In the genomic region with DNA sequence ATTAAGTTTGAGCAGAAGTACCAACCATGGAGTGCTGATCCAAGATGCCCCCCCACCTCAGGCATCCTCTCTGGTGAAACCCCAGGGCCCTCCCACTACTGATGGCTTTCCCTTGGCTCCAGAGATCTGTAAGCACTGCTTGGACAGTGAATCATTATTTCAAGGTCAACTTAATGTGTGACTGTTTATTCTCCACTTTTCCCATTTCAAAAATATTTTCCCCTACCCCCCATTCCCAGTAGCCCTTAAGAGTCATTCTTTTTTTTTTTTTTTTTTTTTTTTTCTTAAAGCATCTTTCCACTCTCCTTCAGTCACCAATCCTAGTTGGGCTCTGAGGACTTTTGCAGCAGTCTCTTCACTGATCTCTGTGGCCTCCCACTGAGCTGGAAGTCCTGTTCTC, we compare ENCODE assay signal across 1 cellular context.
TF ChIP-seq lines count a peak whose summit lies in the region.

No MANE protein-coding gene starts in this region.

TF ChIP-seq in GM23338, 12 proteins besides CTCF, POLR2A, EP300 and RAD21 (continued from another document):
- TF ChIP-seq, protein P1, sequence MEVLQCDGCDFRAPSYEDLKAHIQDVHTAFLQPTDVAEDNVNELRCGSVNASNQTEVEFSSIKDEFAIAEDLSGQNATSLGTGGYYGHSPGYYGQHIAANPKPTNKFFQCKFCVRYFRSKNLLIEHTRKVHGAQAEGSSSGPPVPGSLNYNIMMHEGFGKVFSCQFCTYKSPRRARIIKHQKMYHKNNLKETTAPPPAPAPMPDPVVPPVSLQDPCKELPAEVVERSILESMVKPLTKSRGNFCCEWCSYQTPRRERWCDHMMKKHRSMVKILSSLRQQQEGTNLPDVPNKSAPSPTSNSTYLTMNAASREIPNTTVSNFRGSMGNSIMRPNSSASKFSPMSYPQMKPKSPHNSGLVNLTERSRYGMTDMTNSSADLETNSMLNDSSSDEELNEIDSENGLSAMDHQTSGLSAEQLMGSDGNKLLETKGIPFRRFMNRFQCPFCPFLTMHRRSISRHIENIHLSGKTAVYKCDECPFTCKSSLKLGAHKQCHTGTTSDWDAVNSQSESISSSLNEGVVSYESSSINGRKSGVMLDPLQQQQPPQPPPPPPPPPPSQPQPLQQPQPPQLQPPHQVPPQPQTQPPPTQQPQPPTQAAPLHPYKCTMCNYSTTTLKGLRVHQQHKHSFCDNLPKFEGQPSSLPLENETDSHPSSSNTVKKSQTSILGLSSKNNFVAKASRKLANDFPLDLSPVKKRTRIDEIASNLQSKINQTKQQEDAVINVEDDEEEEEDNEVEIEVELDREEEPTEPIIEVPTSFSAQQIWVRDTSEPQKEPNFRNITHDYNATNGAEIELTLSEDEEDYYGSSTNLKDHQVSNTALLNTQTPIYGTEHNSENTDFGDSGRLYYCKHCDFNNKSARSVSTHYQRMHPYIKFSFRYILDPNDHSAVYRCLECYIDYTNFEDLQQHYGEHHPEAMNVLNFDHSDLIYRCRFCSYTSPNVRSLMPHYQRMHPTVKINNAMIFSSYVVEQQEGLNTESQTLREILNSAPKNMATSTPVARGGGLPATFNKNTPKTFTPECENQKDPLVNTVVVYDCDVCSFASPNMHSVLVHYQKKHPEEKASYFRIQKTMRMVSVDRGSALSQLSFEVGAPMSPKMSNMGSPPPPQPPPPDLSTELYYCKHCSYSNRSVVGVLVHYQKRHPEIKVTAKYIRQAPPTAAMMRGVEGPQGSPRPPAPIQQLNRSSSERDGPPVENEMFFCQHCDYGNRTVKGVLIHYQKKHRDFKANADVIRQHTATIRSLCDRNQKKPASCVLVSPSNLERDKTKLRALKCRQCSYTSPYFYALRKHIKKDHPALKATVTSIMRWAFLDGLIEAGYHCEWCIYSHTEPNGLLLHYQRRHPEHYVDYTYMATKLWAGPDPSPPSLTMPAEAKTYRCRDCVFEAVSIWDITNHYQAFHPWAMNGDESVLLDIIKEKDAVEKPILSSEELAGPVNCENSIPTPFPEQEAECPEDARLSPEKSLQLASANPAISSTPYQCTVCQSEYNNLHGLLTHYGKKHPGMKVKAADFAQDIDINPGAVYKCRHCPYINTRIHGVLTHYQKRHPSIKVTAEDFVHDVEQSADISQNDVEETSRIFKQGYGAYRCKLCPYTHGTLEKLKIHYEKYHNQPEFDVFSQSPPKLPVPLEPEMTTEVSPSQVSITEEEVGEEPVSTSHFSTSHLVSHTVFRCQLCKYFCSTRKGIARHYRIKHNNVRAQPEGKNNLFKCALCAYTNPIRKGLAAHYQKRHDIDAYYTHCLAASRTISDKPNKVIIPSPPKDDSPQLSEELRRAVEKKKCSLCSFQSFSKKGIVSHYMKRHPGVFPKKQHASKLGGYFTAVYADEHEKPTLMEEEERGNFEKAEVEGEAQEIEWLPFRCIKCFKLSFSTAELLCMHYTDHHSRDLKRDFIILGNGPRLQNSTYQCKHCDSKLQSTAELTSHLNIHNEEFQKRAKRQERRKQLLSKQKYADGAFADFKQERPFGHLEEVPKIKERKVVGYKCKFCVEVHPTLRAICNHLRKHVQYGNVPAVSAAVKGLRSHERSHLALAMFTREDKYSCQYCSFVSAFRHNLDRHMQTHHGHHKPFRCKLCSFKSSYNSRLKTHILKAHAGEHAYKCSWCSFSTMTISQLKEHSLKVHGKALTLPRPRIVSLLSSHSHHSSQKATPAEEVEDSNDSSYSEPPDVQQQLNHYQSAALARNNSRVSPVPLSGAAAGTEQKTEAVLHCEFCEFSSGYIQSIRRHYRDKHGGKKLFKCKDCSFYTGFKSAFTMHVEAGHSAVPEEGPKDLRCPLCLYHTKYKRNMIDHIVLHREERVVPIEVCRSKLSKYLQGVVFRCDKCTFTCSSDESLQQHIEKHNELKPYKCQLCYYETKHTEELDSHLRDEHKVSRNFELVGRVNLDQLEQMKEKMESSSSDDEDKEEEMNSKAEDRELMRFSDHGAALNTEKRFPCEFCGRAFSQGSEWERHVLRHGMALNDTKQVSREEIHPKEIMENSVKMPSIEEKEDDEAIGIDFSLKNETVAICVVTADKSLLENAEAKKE (CRISPR knock-in tag; IDR thresholded peaks at IDR 0.05) = no peak
- no peak for TF ChIP-seq ZNF114 (CRISPR knock-in tag; IDR thresholded peaks at IDR 0.05)
